12 cellular contexts compared by ENCODE assay signal in genomic region chr18:74425876-74426275, GRCh38. TPM values are rescaled to one million over a fixed set of nuclear protein-coding genes. Genes with fewer than 3 reads are reported as not detected.
"Had no signal": no experiment of that assay in that cellular context is flagged by ENCODE, and none has a peak within 500 bp of the region (broad histone marks: within the 10 kb centered on the region; RNA-seq: fewer than 3 reads in every experiment).

No MANE protein-coding gene starts in this region.

- H3K36me3 ChIP-seq: HAP-1 had no signal

- ATAC-seq: HCT116, HepG2 had no signal

- DNase-seq: GM23248, GOT3, H7, HFFc6, KBM-7 had no signal

- H3K9ac ChIP-seq: GM23248 had no signal

- H3K9me3 ChIP-seq: HAP-1 had no signal

- H3K4me3 ChIP-seq: GM23248, HAP-1 had no signal

- H3K4me1 ChIP-seq: HAP-1 had no signal

- H2AFZ ChIP-seq: GM23248 had no signal

- H3K27ac ChIP-seq: GM23248, HL-60 had no signal

RNA-seq across cellular contexts. Expression of gene DIPK1C, which starts 31.2 kb away (rescaled TPM):
- total RNA-seq: GM23248, H4, H7, HepG2, HFFc6, HT1080 had no signal
- polyA plus RNA-seq: GM23248, IgD-negative memory B cell had no signal
